1 cellular context compared by ENCODE assay signal in the genomic region with DNA sequence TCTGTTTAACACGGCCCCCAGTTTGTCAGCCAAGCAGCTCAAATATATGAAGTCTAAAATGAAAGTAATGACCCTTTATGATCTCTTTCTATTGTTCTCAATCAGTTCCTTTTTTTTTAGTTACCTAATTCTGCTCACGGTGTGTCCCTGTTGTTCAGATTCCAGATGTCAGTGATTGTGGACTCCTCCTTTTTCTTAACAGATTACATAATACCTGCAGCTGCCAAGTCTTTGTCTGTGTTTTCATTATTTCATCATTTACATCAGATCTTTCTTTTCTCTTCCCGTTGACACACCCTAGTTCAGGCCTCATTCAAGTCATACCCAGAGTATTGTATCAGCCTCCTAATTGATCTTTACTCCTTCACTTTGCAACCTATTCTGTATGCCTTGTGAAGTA.
TF ChIP-seq lines count a peak whose summit lies in the region.

No MANE protein-coding gene starts in this region.

TF ChIP-seq in WTC11, 78 proteins besides CTCF, POLR2A, EP300 and RAD21 (continued from another document):
- TF ChIP-seq, protein P1, sequence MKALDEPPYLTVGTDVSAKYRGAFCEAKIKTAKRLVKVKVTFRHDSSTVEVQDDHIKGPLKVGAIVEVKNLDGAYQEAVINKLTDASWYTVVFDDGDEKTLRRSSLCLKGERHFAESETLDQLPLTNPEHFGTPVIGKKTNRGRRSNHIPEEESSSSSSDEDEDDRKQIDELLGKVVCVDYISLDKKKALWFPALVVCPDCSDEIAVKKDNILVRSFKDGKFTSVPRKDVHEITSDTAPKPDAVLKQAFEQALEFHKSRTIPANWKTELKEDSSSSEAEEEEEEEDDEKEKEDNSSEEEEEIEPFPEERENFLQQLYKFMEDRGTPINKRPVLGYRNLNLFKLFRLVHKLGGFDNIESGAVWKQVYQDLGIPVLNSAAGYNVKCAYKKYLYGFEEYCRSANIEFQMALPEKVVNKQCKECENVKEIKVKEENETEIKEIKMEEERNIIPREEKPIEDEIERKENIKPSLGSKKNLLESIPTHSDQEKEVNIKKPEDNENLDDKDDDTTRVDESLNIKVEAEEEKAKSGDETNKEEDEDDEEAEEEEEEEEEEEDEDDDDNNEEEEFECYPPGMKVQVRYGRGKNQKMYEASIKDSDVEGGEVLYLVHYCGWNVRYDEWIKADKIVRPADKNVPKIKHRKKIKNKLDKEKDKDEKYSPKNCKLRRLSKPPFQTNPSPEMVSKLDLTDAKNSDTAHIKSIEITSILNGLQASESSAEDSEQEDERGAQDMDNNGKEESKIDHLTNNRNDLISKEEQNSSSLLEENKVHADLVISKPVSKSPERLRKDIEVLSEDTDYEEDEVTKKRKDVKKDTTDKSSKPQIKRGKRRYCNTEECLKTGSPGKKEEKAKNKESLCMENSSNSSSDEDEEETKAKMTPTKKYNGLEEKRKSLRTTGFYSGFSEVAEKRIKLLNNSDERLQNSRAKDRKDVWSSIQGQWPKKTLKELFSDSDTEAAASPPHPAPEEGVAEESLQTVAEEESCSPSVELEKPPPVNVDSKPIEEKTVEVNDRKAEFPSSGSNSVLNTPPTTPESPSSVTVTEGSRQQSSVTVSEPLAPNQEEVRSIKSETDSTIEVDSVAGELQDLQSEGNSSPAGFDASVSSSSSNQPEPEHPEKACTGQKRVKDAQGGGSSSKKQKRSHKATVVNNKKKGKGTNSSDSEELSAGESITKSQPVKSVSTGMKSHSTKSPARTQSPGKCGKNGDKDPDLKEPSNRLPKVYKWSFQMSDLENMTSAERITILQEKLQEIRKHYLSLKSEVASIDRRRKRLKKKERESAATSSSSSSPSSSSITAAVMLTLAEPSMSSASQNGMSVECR (CRISPR knock-in tag; IDR thresholded peaks at IDR 0.05; ENCODE audit: borderline replicate concordance), result no peak
- TF ChIP-seq GABPB1 (CRISPR knock-in tag; IDR thresholded peaks at IDR 0.05) (no peak), SP1 (CRISPR knock-in tag; conservative IDR thresholded peaks at IDR 0.05) (no peak), RORB (CRISPR knock-in tag; IDR thresholded peaks at IDR 0.05) (no peak)
